21 cellular contexts compared by ENCODE assay signal in genomic region chr11:56909563-56909962, GRCh38.
DNase-seq lines count a peak whose midpoint lies in the region; ATAC-seq, FAIRE-seq and TF ChIP-seq lines count a peak whose summit lies in the region.
"Had no signal": no experiment of that assay in that cellular context is flagged by ENCODE, and none has a peak within 500 bp of the region (broad histone marks: within the 10 kb centered on the region; RNA-seq: fewer than 3 reads in every experiment).

No MANE protein-coding gene starts in this region.

- no peak for FAIRE-seq in astrocyte (lab: Jason Lieb, UNC)
- FAIRE-seq: D721Med, GM12878, GM18507, H54 had no signal

- H3K36me3 ChIP-seq in mammary epithelial cell (ENCODE audit: insufficient read depth, low read length): no peaks in the 10 kb centered on the region
- H3K36me3 ChIP-seq in breast epithelium: no peaks in the 10 kb centered on the region
- H3K36me3 ChIP-seq in astrocyte (ENCODE audit: insufficient read depth, low read length): no peaks in the 10 kb centered on the region
- no peaks in the 10 kb centered on the region for H3K36me3 ChIP-seq in smooth muscle cell (ENCODE audit: low read depth)
- H3K36me3 ChIP-seq: HAP-1 had no signal

- TF ChIP-seq POLR2A in breast epithelium (IDR thresholded peaks at IDR 0.05): no peak

- in situ Hi-C loops in mammary epithelial cell (cut with MboI; ENCODE audit: low sequenced_read_pairs in 2 of 2): no loop called here

- H3K27ac ChIP-seq in mammary epithelial cell (ENCODE audit: insufficient read depth, low read depth, low read length) (peak overlapping the region; percentile 65), breast epithelium (no peak overlapping the region), astrocyte (ENCODE audit: low read depth, low read length) (no peak overlapping the region), smooth muscle cell (ENCODE audit: low read depth) (peak overlapping the region; percentile 98)

- H3K27me3 ChIP-seq in mammary epithelial cell (ENCODE audit: insufficient read depth, low read length) (no peaks in the 10 kb centered on the region), breast epithelium (no peaks in the 10 kb centered on the region), astrocyte (ENCODE audit: insufficient read depth, low read length) (no peaks in the 10 kb centered on the region), smooth muscle cell (ENCODE audit: low read depth) (no peaks in the 10 kb centered on the region)

- H3K27me3 Mint-ChIP-seq in astrocyte (ENCODE audit: low read depth, unreplicated experiment): no peaks in the 10 kb centered on the region

- H3K4me1 ChIP-seq in mammary epithelial cell (ENCODE audit: insufficient read depth, low read length) (peaks cover 50% of the 10 kb centered on the region), breast epithelium (no peaks in the 10 kb centered on the region), astrocyte (ENCODE audit: insufficient read depth, low read length) (peaks cover 8% of the 10 kb centered on the region), smooth muscle cell (ENCODE audit: low read depth) (peaks cover 12% of the 10 kb centered on the region)
- H3K4me1 ChIP-seq: HAP-1 had no signal

- WGBS in mammary epithelial cell (ENCODE audit: low coverage, missing lambda C conversion rate): 82% methylated on average over 1 of the region's 1 CpG
- WGBS in smooth muscle cell (ENCODE audit: low lambda C conversion rate): 96% methylated on average over 1 of the region's 1 CpG

- TF ChIP-seq CTCF in mammary epithelial cell (conservative IDR thresholded peaks at IDR 0.05 in 1 of 2, IDR thresholded peaks at IDR 0.05 in 1 of 2; ENCODE audit: extremely low read depth in 1 of 2, insufficient read depth in 1 of 2, low read depth in 1 of 2, low read length in 2 of 2): no peak
- no peak for TF ChIP-seq CTCF in breast epithelium (IDR thresholded peaks at IDR 0.05)
- TF ChIP-seq CTCF in astrocyte (IDR thresholded peaks at IDR 0.05; ENCODE audit: insufficient read depth, low read depth, low read length): no peak
- TF ChIP-seq CTCF in smooth muscle cell (IDR thresholded peaks at IDR 0.05; ENCODE audit: borderline replicate concordance, insufficient read depth, poor library complexity, severe bottlenecking): no peak

- H2AFZ ChIP-seq in mammary epithelial cell (ENCODE audit: low read depth, low read length) (no peak overlapping the region), astrocyte (ENCODE audit: low read depth, low read length) (no peak overlapping the region), smooth muscle cell (ENCODE audit: low read depth) (no peak overlapping the region)

- peak overlapping the region; percentile 10 for H3K4me2 ChIP-seq in mammary epithelial cell (ENCODE audit: insufficient read depth, low read depth, low read length)
- no peak overlapping the region for H3K4me2 ChIP-seq in astrocyte (ENCODE audit: low read length)
- H3K4me2 ChIP-seq in smooth muscle cell: peak overlapping the region; percentile 80

- H3K4me3 Mint-ChIP-seq in astrocyte (ENCODE audit: unreplicated experiment): no peak overlapping the region
- H3K4me3 Mint-ChIP-seq: CD8-positive, alpha-beta T cell; HFFc6 had no signal

- no TSS peak for BruUV-seq in mammary epithelial cell (replicated peaks; lab: Mats Ljungman, UMichigan)

- H3K9ac ChIP-seq in mammary epithelial cell (ENCODE audit: insufficient read depth, low read length) (no peak overlapping the region), astrocyte (ENCODE audit: low read length) (no peak overlapping the region), smooth muscle cell (ENCODE audit: low read depth) (no peak overlapping the region)

- DNase-seq in mammary epithelial cell: no peak
- no peak for DNase-seq in breast epithelium (ENCODE audit: low spot score in 2 of 2)
- no peak for DNase-seq in astrocyte (ENCODE audit: low read depth)
- DNase-seq in smooth muscle cell (lab: John Stamatoyannopoulos, UW; ENCODE audit: unreplicated experiment): no peak
- no peak for DNase-seq in stimulated activated CD4-positive, alpha-beta T cell treated with anti-CD3 and anti-CD28 coated beads, Interleukin-2, amount 100 ng/mL, for 24 hours
- DNase-seq: 8988T; C1 segment of cervical spinal cord; Caco-2; CD8-positive, alpha-beta T cell; DMS 273 treated with DMSO at 0.1 percent for 48 hours; DMS79; EL; GDM1; GOT3; HFFc6 had no signal

- no peaks in the 10 kb centered on the region for H3K9me3 Mint-ChIP-seq in astrocyte (ENCODE audit: unreplicated experiment)
- H3K9me3 Mint-ChIP-seq: CD8-positive, alpha-beta T cell; HFFc6 had no signal

- H3K27ac Mint-ChIP-seq in astrocyte (ENCODE audit: unreplicated experiment): peak overlapping the region; percentile 18
- H3K27ac Mint-ChIP-seq: CD8-positive, alpha-beta T cell; HFFc6 had no signal

- no peak overlapping the region for H3K4me3 ChIP-seq in mammary epithelial cell (replicated peaks in 1 of 3; ENCODE audit: insufficient read depth in 1 of 3, low read depth in 2 of 3, low read length in 3 of 3)
- no peak overlapping the region for H3K4me3 ChIP-seq in breast epithelium
- no peak overlapping the region for H3K4me3 ChIP-seq in astrocyte (ENCODE audit: insufficient read depth, low read depth, low read length)
- no peak overlapping the region for H3K4me3 ChIP-seq in smooth muscle cell
- H3K4me3 ChIP-seq: GM12878, HAP-1 had no signal

- no peaks in the 10 kb centered on the region for H3K79me2 ChIP-seq in mammary epithelial cell (ENCODE audit: insufficient read depth, low read length)
- H3K79me2 ChIP-seq in astrocyte (ENCODE audit: insufficient read depth, low read length): no peaks in the 10 kb centered on the region
- no peaks in the 10 kb centered on the region for H3K79me2 ChIP-seq in smooth muscle cell (ENCODE audit: low read depth)

- H4K20me1 ChIP-seq in mammary epithelial cell (ENCODE audit: insufficient read depth, low read length) (no peaks in the 10 kb centered on the region), astrocyte (ENCODE audit: insufficient read depth, low read length) (no peaks in the 10 kb centered on the region), smooth muscle cell (ENCODE audit: low read depth) (no peaks in the 10 kb centered on the region)

- intact Hi-C loops in mammary epithelial cell (cut with micrococcal nuclease) (no loop called here), breast epithelium (cut with DNase I; ENCODE audit: low total_unique reads) (no loop called here)

- peaks cover 9% of the 10 kb centered on the region for H3F3A ChIP-seq in smooth muscle cell (ENCODE audit: low read depth)

- no peaks in the 10 kb centered on the region for H3K36me3 Mint-ChIP-seq in astrocyte (ENCODE audit: low read depth, unreplicated experiment)
- H3K36me3 Mint-ChIP-seq: CD8-positive, alpha-beta T cell had no signal

- H3K9me3 ChIP-seq in mammary epithelial cell (replicated peaks; ENCODE audit: insufficient read depth, low read length) (no peaks in the 10 kb centered on the region), breast epithelium (no peaks in the 10 kb centered on the region), astrocyte (ENCODE audit: insufficient read depth, low read depth, low read length) (no peaks in the 10 kb centered on the region), smooth muscle cell (replicated peaks; ENCODE audit: low read depth) (no peaks in the 10 kb centered on the region)
- H3K9me3 ChIP-seq: Caco-2, HAP-1 had no signal

- H3K4me1 Mint-ChIP-seq in astrocyte (ENCODE audit: low read depth, unreplicated experiment): peaks cover 22% of the 10 kb centered on the region

- CTCF ChIA-PET in mammary epithelial cell (lab: Charles Lee; ENCODE audit: low non-redundant PET): no interaction called here

- dilution Hi-C loops in mammary epithelial cell (cut with HindIII; ENCODE audit: low sequenced_read_pairs): loop anchor here (5.0 to 10.0 kb wide), 2 partner anchors 47 to 65 kb away; no protein-coding TSS in a partner anchor

- ATAC-seq in GM19395 (IDR thresholded peaks at IDR 0.05; ENCODE audit: unreplicated experiment): no peak
- ATAC-seq: CD8-positive, alpha-beta T cell; GM12878 had no signal

Comparison
In these comparisons a context has a peak if more than half of its experiments do, and no peak if none do; other contexts are left out.
1. H3K27ac ChIP-seq: peak in mammary epithelial cell (single experiment) and smooth muscle cell (single experiment); none in breast epithelium (0 of 2) and astrocyte (single experiment).